Comparison of ENCODE assay signal across 24 cellular contexts in genomic region chr10:117090831-117091230, GRCh38. TPM values are rescaled to one million over a fixed set of nuclear protein-coding genes. Genes with fewer than 3 reads are reported as not detected.
DNase-seq lines count a peak whose midpoint lies in the region; ATAC-seq, FAIRE-seq and TF ChIP-seq lines count a peak whose summit lies in the region.
"Had no signal": no experiment of that assay in that cellular context is flagged by ENCODE, and none has a peak within 500 bp of the region (broad histone marks: within the 10 kb centered on the region; RNA-seq: fewer than 3 reads in every experiment).

No MANE protein-coding gene starts in this region.

- H3K36me3 ChIP-seq in HepG2 (replicated peaks in 1 of 2; ENCODE audit: control insufficient read depth in 1 of 2, insufficient read depth in 2 of 2, low read length in 2 of 2) (no peaks in the 10 kb centered on the region), right lobe of liver (no peaks in the 10 kb centered on the region), SK-N-MC (ENCODE audit: insufficient read depth, low read length) (no peaks in the 10 kb centered on the region)
- H3K36me3 ChIP-seq: BE2C, BLaER1 had no signal

- BruUV-seq in HepG2 (replicated peaks; lab: Mats Ljungman, UMichigan) = no TSS peak

- TF ChIP-seq POLR2A in HepG2 (IDR thresholded peaks at IDR 0.05; ENCODE audit: insufficient read depth in 1 of 2, low read depth in 2 of 2, low read length in 2 of 2) (no peak), right lobe of liver (IDR thresholded peaks at IDR 0.05) (no peak)

- H3K27me3 ChIP-seq in HepG2 (ENCODE audit: control insufficient read depth in 1 of 2, insufficient read depth in 2 of 2, low read length in 2 of 2) (peaks cover 1 to 24% of the 10 kb centered on the region in 2 experiments; a peak in 2 of 5 replicates), right lobe of liver (no peaks in the 10 kb centered on the region)
- peaks cover 7% of the 10 kb centered on the region for H3K27me3 ChIP-seq in CD4-positive, alpha-beta T cell (ENCODE audit: control insufficient read depth, insufficient read depth, low read length)
- H3K27me3 ChIP-seq: BE2C, BLaER1 had no signal

- no peak for TF ChIP-seq RAD21 in HepG2 (CRISPR knock-in tag; IDR thresholded peaks at IDR 0.05)

- in situ Hi-C loops in HepG2 (cut with HindIII; ENCODE audit: extremely low pct_ligation_motif_present, low pct_unique_long_range_greater_than_20kb) = no loop called here

- H3K27ac ChIP-seq in HepG2 (ENCODE audit: extremely low read length, insufficient read depth, low read length) (no peak overlapping the region), right lobe of liver (no peak overlapping the region), SK-N-MC (peak overlapping the region; percentile 98)
- no peak overlapping the region for H3K27ac ChIP-seq in CD4-positive, alpha-beta T cell (ENCODE audit: low read depth, low read length)
- H3K27ac ChIP-seq: 22Rv1, A549, BLaER1 had no signal

- intact Hi-C loops in HepG2 (cut with micrococcal nuclease; ENCODE audit: unreplicated experiment) = no loop called here
- intact Hi-C loops in right lobe of liver (cut with DNase I) = no loop called here
- intact Hi-C loops in CD4-positive, alpha-beta T cell (cut with DNase I, micrococcal nuclease) = no loop called here

- no peak for TF ChIP-seq EP300 in HepG2 (IDR thresholded peaks at IDR 0.05; ENCODE audit: low read depth in 2 of 2, low read length in 2 of 2)
- TF ChIP-seq EP300 in HepG2 (CRISPR knock-in tag; IDR thresholded peaks at IDR 0.05; ENCODE audit: borderline replicate concordance) = no peak

- H3K9me3 ChIP-seq in HepG2 (ENCODE audit: low read length) (no peaks in the 10 kb centered on the region), right lobe of liver (no peaks in the 10 kb centered on the region), SK-N-MC (ENCODE audit: low read depth, low read length) (no peaks in the 10 kb centered on the region)
- no peaks in the 10 kb centered on the region for H3K9me3 ChIP-seq in CD4-positive, alpha-beta T cell (ENCODE audit: control insufficient read depth, low read length)
- H3K9me3 ChIP-seq: A549, BE2C, BLaER1, Caco-2 had no signal

- H3K4me1 Mint-ChIP-seq in activated naive CD8-positive, alpha-beta T cell treated with anti-CD3 and anti-CD28 coated beads, Interleukin-2, amount 50 U/mL, for 24 hours = no peaks in the 10 kb centered on the region
- H3K4me1 Mint-ChIP-seq in CD4-positive, alpha-beta T cell (ENCODE audit: low read depth) = no peaks in the 10 kb centered on the region
- H3K4me1 Mint-ChIP-seq: CD14-positive monocyte; CD4-positive, CD25-positive, alpha-beta regulatory T cell had no signal

- no peak overlapping the region for H3K4me2 ChIP-seq in HepG2 (ENCODE audit: low read depth, low read length)
- H3K4me2 ChIP-seq: A549, BLaER1 had no signal

- no peak overlapping the region for H3K27ac Mint-ChIP-seq in activated naive CD8-positive, alpha-beta T cell treated with anti-CD3 and anti-CD28 coated beads, Interleukin-2, amount 50 U/mL, for 24 hours
- no peak overlapping the region for H3K27ac Mint-ChIP-seq in CD4-positive, alpha-beta T cell
- H3K27ac Mint-ChIP-seq: CD14-positive monocyte; CD4-positive, CD25-positive, alpha-beta regulatory T cell; CD8-positive, alpha-beta T cell had no signal

- no peaks in the 10 kb centered on the region for H3K79me2 ChIP-seq in HepG2 (ENCODE audit: insufficient read depth, low read length)

- H3K36me3 Mint-ChIP-seq in activated naive CD8-positive, alpha-beta T cell treated with anti-CD3 and anti-CD28 coated beads, Interleukin-2, amount 50 U/mL, for 24 hours (ENCODE audit: low read depth) = no peaks in the 10 kb centered on the region
- no peaks in the 10 kb centered on the region for H3K36me3 Mint-ChIP-seq in CD4-positive, alpha-beta T cell (ENCODE audit: low read depth)
- H3K36me3 Mint-ChIP-seq: CD14-positive monocyte; CD4-positive, CD25-positive, alpha-beta regulatory T cell; CD8-positive, alpha-beta T cell had no signal

- WGBS in HepG2 (ENCODE audit: low lambda C conversion rate) = 66% methylated on average over 4 of the region's 4 CpGs
- 87% methylated on average over 4 of the region's 4 CpGs for WGBS in right lobe of liver (ENCODE audit: insufficient coverage, low coverage, low lambda C conversion rate, missing lambda C conversion rate)

- H2AFZ ChIP-seq in HepG2 (ENCODE audit: low read length) = no peak overlapping the region

- H4K20me1 ChIP-seq in HepG2 (ENCODE audit: insufficient read depth, low read length) = no peaks in the 10 kb centered on the region
- H4K20me1 ChIP-seq: BLaER1 had no signal

- FAIRE-seq in HepG2 (lab: Jason Lieb, UNC) = no peak
- FAIRE-seq: A549, D721Med, G401.6, GM12891, GM19239 had no signal

- no peak overlapping the region for H3K4me3 ChIP-seq in HepG2 (replicated peaks in 1 of 3; ENCODE audit: insufficient read depth in 1 of 3, low read depth in 2 of 3, low read length in 3 of 3)
- no peak overlapping the region for H3K4me3 ChIP-seq in right lobe of liver
- H3K4me3 ChIP-seq in SK-N-MC = peak overlapping the region; percentile 54
- H3K4me3 ChIP-seq: A549, BLaER1 had no signal

- H3K27me3 Mint-ChIP-seq in activated naive CD8-positive, alpha-beta T cell treated with anti-CD3 and anti-CD28 coated beads, Interleukin-2, amount 50 U/mL, for 24 hours = peaks cover 12% of the 10 kb centered on the region
- peaks cover 54% of the 10 kb centered on the region for H3K27me3 Mint-ChIP-seq in CD4-positive, alpha-beta T cell

- H3K4me3 Mint-ChIP-seq in activated naive CD8-positive, alpha-beta T cell treated with anti-CD3 and anti-CD28 coated beads, Interleukin-2, amount 50 U/mL, for 24 hours = no peak overlapping the region
- no peak overlapping the region for H3K4me3 Mint-ChIP-seq in CD4-positive, alpha-beta T cell
- H3K4me3 Mint-ChIP-seq: CD14-positive monocyte; CD4-positive, CD25-positive, alpha-beta regulatory T cell; CD8-positive, alpha-beta T cell had no signal

- ATAC-seq in HepG2 (no peak), right lobe of liver (no peak)
- no peak for ATAC-seq in activated naive CD8-positive, alpha-beta T cell treated with anti-CD3 and anti-CD28 coated beads, Interleukin-2, amount 50 U/mL, for 24 hours
- no peak for ATAC-seq in CD4-positive, alpha-beta T cell (ENCODE audit: poor library complexity)
- ATAC-seq: A549; CD8-positive, alpha-beta T cell had no signal

- POLR2A ChIA-PET in HepG2 (lab: Yijun Ruan, JAX) = no interaction called here
- POLR2A ChIA-PET in CD4-positive, alpha-beta T cell (lab: Charles Lee) = no interaction called here

- H3K9ac ChIP-seq in HepG2 (ENCODE audit: insufficient read depth, low read depth, low read length) (no peak overlapping the region), SK-N-MC (ENCODE audit: insufficient read length) (peak overlapping the region; percentile 63)
- H3K9ac ChIP-seq: BLaER1 had no signal

- H3K9me3 Mint-ChIP-seq in activated naive CD8-positive, alpha-beta T cell treated with anti-CD3 and anti-CD28 coated beads, Interleukin-2, amount 50 U/mL, for 24 hours = no peaks in the 10 kb centered on the region
- H3K9me3 Mint-ChIP-seq in CD4-positive, alpha-beta T cell = no peaks in the 10 kb centered on the region
- H3K9me3 Mint-ChIP-seq: CD4-positive, CD25-positive, alpha-beta regulatory T cell; CD8-positive, alpha-beta T cell had no signal

- CTCF ChIA-PET in HepG2 (lab: Yijun Ruan, JAX; ENCODE audit: low intra/inter-chr PET ratio, low total read pairs) = no interaction called here
- CTCF ChIA-PET in CD4-positive, alpha-beta T cell (lab: Charles Lee) = no interaction called here

- no peak for DNase-seq in HepG2 (ENCODE audit: low spot score)
- no peak for DNase-seq in right lobe of liver
- no peak for DNase-seq in SK-N-MC (ENCODE audit: low read depth, low spot score)
- DNase-seq in activated naive CD8-positive, alpha-beta T cell treated with anti-CD3 and anti-CD28 coated beads, Interleukin-2, amount 50 U/mL, for 24 hours = no peak
- DNase-seq in CD4-positive, alpha-beta T cell = no peak
- DNase-seq: ACHN; BE2C; C1 segment of cervical spinal cord; Caco-2; Calu3; CD4-positive, CD25-positive, alpha-beta regulatory T cell; CD8-positive, alpha-beta T cell; DMS79 treated with DMSO at 0.1 percent for 48 hours; GF-D8 had no signal

- TF ChIP-seq CTCF in HepG2 (CRISPR knock-in tag; IDR thresholded peaks at IDR 0.05) (no peak), right lobe of liver (IDR thresholded peaks at IDR 0.05) (no peak)
- TF ChIP-seq CTCF in CD4-positive, alpha-beta T cell (IDR thresholded peaks at IDR 0.05) = no peak

- H3K4me1 ChIP-seq in HepG2 (ENCODE audit: insufficient read depth, low read length) (no peaks in the 10 kb centered on the region), right lobe of liver (no peaks in the 10 kb centered on the region)
- H3K4me1 ChIP-seq: BE2C, BLaER1 had no signal

TF ChIP-seq in HepG2, 621 proteins besides CTCF, POLR2A, EP300 and RAD21 (continues in another document):
- TF ChIP-seq SMARCC2 (IDR thresholded peaks at IDR 0.05) (no peak), FOSL2 (CRISPR knock-in tag; IDR thresholded peaks at IDR 0.05) (no peak), ATF7 (IDR thresholded peaks at IDR 0.05) (0 out of 2 replicates have a peak, but pooled peaks have one; percentile 33), ATF7 (CRISPR knock-in tag; IDR thresholded peaks at IDR 0.05) (no peak)

RNA-seq across cellular contexts. Expression of gene VAX1, which starts 47.2 kb away (rescaled TPM):
- not detected in 2 replicates for total RNA-seq in HepG2 (2016; rRNA removed; fragmentation: Illumina TruSeq; extraction: Trizol)
- total RNA-seq in HepG2 (2016; cell fraction: cytosol; rRNA removed; fragmentation: Illumina TruSeq; extraction: Trizol; ENCODE audit: low read depth) = not detected in 2 replicates
- not detected in 2 replicates for total RNA-seq in HepG2 (2016; cell fraction: insoluble cytoplasmic fraction; rRNA removed; fragmentation: Illumina TruSeq; extraction: Trizol)
- total RNA-seq in HepG2 (2016; cell fraction: membrane; rRNA removed; fragmentation: Illumina TruSeq; extraction: Trizol) = not detected in 2 replicates
- not detected in 2 replicates for total RNA-seq in HepG2 (2016; cell fraction: nucleus; rRNA removed; fragmentation: Illumina TruSeq; extraction: Trizol)
- polyA plus RNA-seq in HepG2 (2011; rRNA removed) = not detected in 2 replicates
- polyA plus RNA-seq in HepG2 (2011; cell fraction: cytosol; rRNA removed) = not detected in 2 replicates
- polyA plus RNA-seq in HepG2 (2011; cell fraction: nucleus; rRNA removed) = not detected in 2 replicates
- not detected in 2 replicates for polyA plus RNA-seq in HepG2 (2012)
- not detected in 2 replicates for polyA plus RNA-seq in HepG2 (2016; cell fraction: cytosol; fragmentation: Illumina TruSeq; extraction: Trizol; ENCODE audit: low read depth)
- not detected in 2 replicates for polyA plus RNA-seq in HepG2 (2016; cell fraction: insoluble cytoplasmic fraction; fragmentation: Illumina TruSeq; extraction: Trizol; ENCODE audit: low read depth)
- not detected in 2 replicates for polyA plus RNA-seq in HepG2 (2016; cell fraction: membrane; fragmentation: Illumina TruSeq; extraction: Trizol; ENCODE audit: low read depth)
- polyA plus RNA-seq in HepG2 (2016; cell fraction: nucleus; fragmentation: Illumina TruSeq; extraction: Trizol; ENCODE audit: insufficient read depth, low read depth) = not detected in 2 replicates
- not detected in 2 replicates for polyA minus RNA-seq in HepG2 (2011; rRNA and poly(A)+ RNA removed; ENCODE audit: low replicate concordance)
- polyA minus RNA-seq in HepG2 (2011; cell fraction: cytosol; rRNA and poly(A)+ RNA removed) = not detected in 2 replicates
- not detected in 2 replicates for polyA minus RNA-seq in HepG2 (2011; cell fraction: nucleus; rRNA and poly(A)+ RNA removed)
- not detected for total RNA-seq in right lobe of liver
- total RNA-seq in CD4-positive, alpha-beta T cell = not detected
- total RNA-seq: A172; Caco-2; Calu3; CD4-positive, CD25-positive, alpha-beta regulatory T cell; CD8-positive, alpha-beta T cell had no signal
- polyA plus RNA-seq: AG04450; CD14-positive monocyte; CD4-positive, CD25-positive, alpha-beta regulatory T cell had no signal
